In genomic region chr12:53978477-53979356, GRCh38 we compare ENCODE assay signal across 22 cellular contexts. TPM values are rescaled to one million over a fixed set of nuclear protein-coding genes. Genes with fewer than 3 reads are reported as not detected.
DNase-seq lines count a peak whose midpoint lies in the region; ATAC-seq and TF ChIP-seq lines count a peak whose summit lies in the region.
"Had no signal": no experiment of that assay in that cellular context is flagged by ENCODE, and none has a peak within 500 bp of the region (broad histone marks: within the 10 kb centered on the region; RNA-seq: fewer than 3 reads in every experiment).

No MANE protein-coding gene starts in this region.

- 41 to 50% (median 43%) methylated on average over 15 of the region's 15 CpGs for WGBS in psoas muscle, 3 donors

- H3K9ac ChIP-seq in duodenal mucosa (ENCODE audit: low read depth in 1 of 2, low read length in 2 of 2) = no peak overlapping the region

- H3K9me3 Mint-ChIP-seq in Calu3 (ENCODE audit: low read depth, unreplicated experiment) (no peaks in the 10 kb centered on the region), IgD-negative memory B cell (peaks cover 0 to 3% (median 0%) of the 10 kb centered on the region in 3 donors), glutamatergic neuron (ENCODE audit: unreplicated experiment) (peaks cover 11% of the 10 kb centered on the region)
- H3K9me3 Mint-ChIP-seq in natural killer cell treated with Interleukin-12 subunit alpha and Interleukin-12 subunit beta and Interleukin-15 and Interleukin-18, amount 100 ng/mL, for 72 hours = no peaks in the 10 kb centered on the region
- H3K9me3 Mint-ChIP-seq: activated T-helper 1 cell treated with anti-CD3 and anti-CD28 coated beads, Interleukin-12 subunit alpha, Interleukin-12 subunit beta, Interleukin-2, Interleukin-4 antibody, amounts not matched to agents 30 ng/mL and 10 ng/mL and 1 ng/mL, durations not matched to agents 14 hours and 24 hours and 36 hours had no signal

- H3K4me1 ChIP-seq in duodenal mucosa (ENCODE audit: control insufficient read depth in 1 of 2, insufficient read depth in 2 of 2, low read length in 2 of 2) (peaks cover 10 to 20% of the 10 kb centered on the region in 2 donors), psoas muscle (peaks cover 5% of the 10 kb centered on the region)

- intact Hi-C loops in Calu3 (cut with micrococcal nuclease; ENCODE audit: unreplicated experiment) (no loop called here), psoas muscle (cut with DNase I) (no loop called here)

- H3K27me3 ChIP-seq in duodenal mucosa (ENCODE audit: control insufficient read depth in 1 of 2, insufficient read depth in 2 of 2, low read length in 2 of 2) (peaks cover 47 to 94% of the 10 kb centered on the region in 2 donors), psoas muscle (ENCODE audit: insufficient read depth in 3 of 3, low read length in 2 of 3) (peaks cover 0 to 38% (median 22%) of the 10 kb centered on the region in 3 donors)

- H3K4me1 Mint-ChIP-seq in Calu3 (ENCODE audit: low read depth, unreplicated experiment) (peaks cover 8% of the 10 kb centered on the region), IgD-negative memory B cell (peaks cover 3 to 13% (median 10%) of the 10 kb centered on the region in 3 donors), glutamatergic neuron (ENCODE audit: low read depth, unreplicated experiment) (no peaks in the 10 kb centered on the region)
- peaks cover 8 to 12% of the 10 kb centered on the region in 2 donors for H3K4me1 Mint-ChIP-seq in natural killer cell treated with Interleukin-12 subunit alpha and Interleukin-12 subunit beta and Interleukin-15 and Interleukin-18, amount 100 ng/mL, for 72 hours (ENCODE audit: low read depth in 2 of 2)

- H3K27me3 Mint-ChIP-seq in Calu3 (ENCODE audit: unreplicated experiment) (peaks cover 76% of the 10 kb centered on the region), IgD-negative memory B cell (peaks cover 76% of the 10 kb centered on the region), glutamatergic neuron (ENCODE audit: unreplicated experiment) (peaks cover 50% of the 10 kb centered on the region)
- peaks cover 64 to 81% of the 10 kb centered on the region in 2 donors for H3K27me3 Mint-ChIP-seq in natural killer cell treated with Interleukin-12 subunit alpha and Interleukin-12 subunit beta and Interleukin-15 and Interleukin-18, amount 100 ng/mL, for 72 hours

- H3K27ac ChIP-seq in duodenal mucosa (ENCODE audit: low read depth, low read length) (no peak overlapping the region), psoas muscle (peak overlapping the region; percentile 60)
- H3K27ac ChIP-seq: gastroesophageal sphincter, left ventricle myocardium inferior, right atrium auricular region, uterus had no signal

- no peak for ATAC-seq in psoas muscle
- ATAC-seq in natural killer cell treated with Interleukin-12 subunit alpha and Interleukin-12 subunit beta and Interleukin-15 and Interleukin-18, amount 100 ng/mL, for 72 hours = no peak
- ATAC-seq: gastroesophageal sphincter had no signal

- H3K27ac Mint-ChIP-seq in Calu3 (ENCODE audit: unreplicated experiment) = no peak overlapping the region
- H3K27ac Mint-ChIP-seq in IgD-negative memory B cell = peak overlapping the region; percentile 13 to 93 (median 92)
- H3K27ac Mint-ChIP-seq in natural killer cell treated with Interleukin-12 subunit alpha and Interleukin-12 subunit beta and Interleukin-15 and Interleukin-18, amount 100 ng/mL, for 72 hours = no peak overlapping the region
- no peak overlapping the region for H3K27ac Mint-ChIP-seq in glutamatergic neuron (ENCODE audit: unreplicated experiment)
- H3K27ac Mint-ChIP-seq: activated naive CD8-positive, alpha-beta T cell; activated T-helper 1 cell treated with anti-CD3 and anti-CD28 coated beads, Interleukin-12 subunit alpha, Interleukin-12 subunit beta, Interleukin-2, Interleukin-4 antibody, amounts not matched to agents 30 ng/mL and 10 ng/mL and 1 ng/mL, durations not matched to agents 14 hours and 24 hours and 36 hours had no signal

- peaks cover 13% of the 10 kb centered on the region for H3K36me3 Mint-ChIP-seq in Calu3 (ENCODE audit: insufficient read depth, unreplicated experiment)
- H3K36me3 Mint-ChIP-seq in IgD-negative memory B cell = peaks cover 1% of the 10 kb centered on the region
- H3K36me3 Mint-ChIP-seq in natural killer cell treated with Interleukin-12 subunit alpha and Interleukin-12 subunit beta and Interleukin-15 and Interleukin-18, amount 100 ng/mL, for 72 hours = no peaks in the 10 kb centered on the region
- H3K36me3 Mint-ChIP-seq in glutamatergic neuron (ENCODE audit: unreplicated experiment) = no peaks in the 10 kb centered on the region
- H3K36me3 Mint-ChIP-seq: activated naive CD8-positive, alpha-beta T cell had no signal

- TF ChIP-seq CTCF in Calu3 (IDR thresholded peaks at IDR 0.05; ENCODE audit: unreplicated experiment) = no peak
- no peak for TF ChIP-seq CTCF in psoas muscle (IDR thresholded peaks at IDR 0.05)
- TF ChIP-seq CTCF in glutamatergic neuron (IDR thresholded peaks at IDR 0.05; ENCODE audit: partially characterized antibody, unreplicated experiment) = no peak

- BruUV-seq in Calu3 (replicated peaks; lab: Mats Ljungman, UMichigan) = no TSS peak

- H3K4me3 Mint-ChIP-seq in Calu3 (ENCODE audit: low read depth, unreplicated experiment) (peak overlapping the region; percentile 16), IgD-negative memory B cell (peak overlapping the region in 1 of 4 donors; percentile 69), glutamatergic neuron (ENCODE audit: unreplicated experiment) (no peak overlapping the region)
- H3K4me3 Mint-ChIP-seq in natural killer cell treated with Interleukin-12 subunit alpha and Interleukin-12 subunit beta and Interleukin-15 and Interleukin-18, amount 100 ng/mL, for 72 hours = no peak overlapping the region
- H3K4me3 Mint-ChIP-seq: activated naive CD8-positive, alpha-beta T cell; activated T-helper 1 cell treated with anti-CD3 and anti-CD28 coated beads, Interleukin-12 subunit alpha, Interleukin-12 subunit beta, Interleukin-2, Interleukin-4 antibody, amounts not matched to agents 30 ng/mL and 10 ng/mL and 1 ng/mL, durations not matched to agents 14 hours and 24 hours and 36 hours had no signal

- H3K9me3 ChIP-seq in duodenal mucosa (ENCODE audit: control insufficient read depth in 1 of 2, low read length in 2 of 2) (no peaks in the 10 kb centered on the region), psoas muscle (no peaks in the 10 kb centered on the region)
- H3K9me3 ChIP-seq: gastroesophageal sphincter, left ventricle myocardium inferior, right atrium auricular region, uterus had no signal

- CTCF ChIA-PET in Calu3 (lab: Charles Lee) = interaction anchor here (0.5 kb wide), 1 partner anchor 197 kb away, joined by 3 read pairs; no protein-coding TSS in a partner anchor

- H3K4me3 ChIP-seq in duodenal mucosa (ENCODE audit: low read depth in 1 of 2, low read length in 2 of 2) (peak overlapping the region; percentile 22 to 57), psoas muscle (no peak overlapping the region)
- H3K4me3 ChIP-seq: gastroesophageal sphincter, left ventricle myocardium inferior, right atrium auricular region, uterus had no signal

- H3K36me3 ChIP-seq in duodenal mucosa (ENCODE audit: control insufficient read depth in 1 of 2, insufficient read depth in 2 of 2, low read length in 2 of 2) (no peaks in the 10 kb centered on the region), psoas muscle (ENCODE audit: insufficient read depth in 1 of 2, low read depth in 1 of 2) (no peaks in the 10 kb centered on the region)
- H3K36me3 ChIP-seq: gastroesophageal sphincter, left ventricle myocardium inferior, right atrium auricular region, uterus had no signal

- DNase-seq in Calu3 (no peak), psoas muscle (peak in 1 of 2 donors; percentile 40), GOT3 (lab: John Stamatoyannopoulos, UW) (no peak), glutamatergic neuron (no peak)
- no peak for DNase-seq in activated T-cell treated with anti-CD3 and anti-CD28 coated beads, Interleukin-2, amount 50 U/mL, for 1 hour
- no peak for DNase-seq in natural killer cell treated with Interleukin-12 subunit alpha and Interleukin-12 subunit beta and Interleukin-15 and Interleukin-18, amount 100 ng/mL, for 72 hours (ENCODE audit: low spot score)
- DNase-seq: GDM1; left ventricle myocardium inferior; NCI-H1930; NCI-H446 treated with DMSO at 0.1 percent for 48 hours; Right ventricle myocardium superior; stimulated activated CD4-positive, alpha-beta T cell treated with anti-CD3 and anti-CD28 coated beads, Interleukin-1b, Interleukin-23, amount 100 ng/mL, for 48 hours; uterus had no signal

RNA-seq across cellular contexts. Expression of gene HOTAIR, which starts 4.0 kb away (rescaled TPM):
- total RNA-seq in Calu3 (2022) (not detected in 2 replicates), psoas muscle (under 1 TPM in 1 of 4 donors, not detected in 3; 0.53 TPM), glutamatergic neuron (ENCODE audit: unreplicated experiment) (not detected)
- polyA plus RNA-seq in IgD-negative memory B cell (not detected), psoas muscle (under 1 TPM in 2 of 3 donors, not detected in 1; 0.23 to 0.25 TPM)
- total RNA-seq in natural killer cell treated with Interleukin-12 subunit alpha and Interleukin-12 subunit beta and Interleukin-15 and Interleukin-18, amount 100 ng/mL, for 72 hours = not detected
- total RNA-seq: activated CD8-positive, alpha-beta memory T cell treated with anti-CD3 and anti-CD28 coated beads for 36 hours; activated T-helper 1 cell treated with anti-CD3 and anti-CD28 coated beads, Interleukin-12 subunit alpha, Interleukin-12 subunit beta, Interleukin-2, Interleukin-4 antibody, amounts not matched to agents 30 ng/mL and 10 ng/mL and 1 ng/mL, durations not matched to agents 14 hours and 24 hours and 36 hours; left ventricle myocardium inferior; right atrium auricular region; Right ventricle myocardium superior; T-helper 2 cell treated with Interferon-gamma antibody and Interleukin-4, amounts not matched to agents 100 ng/mL and 5 ng/mL, for 36 hours had no signal

RNA-seq across cellular contexts. Expression of gene HOXC11, which starts 5.8 kb away (rescaled TPM):
- total RNA-seq in Calu3 (2022) (not detected in 2 replicates), psoas muscle (under 1 TPM in 2 of 4 donors, not detected in 2; 0.34 to 0.82 TPM), glutamatergic neuron (ENCODE audit: unreplicated experiment) (not detected)
- polyA plus RNA-seq in IgD-negative memory B cell (not detected), psoas muscle (1 to 10 TPM in 1 of 3 donors, under 1 TPM in 2; 0.66 to 2.2 (median 0.95) TPM)
- not detected for total RNA-seq in natural killer cell treated with Interleukin-12 subunit alpha and Interleukin-12 subunit beta and Interleukin-15 and Interleukin-18, amount 100 ng/mL, for 72 hours
- total RNA-seq: activated CD8-positive, alpha-beta memory T cell treated with anti-CD3 and anti-CD28 coated beads for 36 hours; activated T-helper 1 cell treated with anti-CD3 and anti-CD28 coated beads, Interleukin-12 subunit alpha, Interleukin-12 subunit beta, Interleukin-2, Interleukin-4 antibody, amounts not matched to agents 30 ng/mL and 10 ng/mL and 1 ng/mL, durations not matched to agents 14 hours and 24 hours and 36 hours; gastroesophageal sphincter; left ventricle myocardium inferior; omental fat pad; right atrium auricular region; Right ventricle myocardium superior; T-helper 2 cell treated with Interferon-gamma antibody and Interleukin-4, amounts not matched to agents 100 ng/mL and 5 ng/mL, for 36 hours had no signal

RNA-seq across cellular contexts. Expression of gene HOXC10, which starts 6.2 kb away (rescaled TPM):
- total RNA-seq in Calu3 (2022) (0.51 and 0.71 TPM in 2 replicates), psoas muscle (10 to 100 TPM in 2 of 4 donors, 1 to 10 TPM in 2; 3.0 to 79.4 (median 34.3) TPM), glutamatergic neuron (ENCODE audit: unreplicated experiment) (not detected)
- polyA plus RNA-seq in IgD-negative memory B cell (not detected), psoas muscle (100 to 1,000 TPM in 1 of 3 donors, 10 to 100 TPM in 2; 43.4 to 129 (median 74.1) TPM)
- total RNA-seq in natural killer cell treated with Interleukin-12 subunit alpha and Interleukin-12 subunit beta and Interleukin-15 and Interleukin-18, amount 100 ng/mL, for 72 hours = not detected
- total RNA-seq: activated CD8-positive, alpha-beta memory T cell treated with anti-CD3 and anti-CD28 coated beads for 36 hours; activated T-helper 1 cell treated with anti-CD3 and anti-CD28 coated beads, Interleukin-12 subunit alpha, Interleukin-12 subunit beta, Interleukin-2, Interleukin-4 antibody, amounts not matched to agents 30 ng/mL and 10 ng/mL and 1 ng/mL, durations not matched to agents 14 hours and 24 hours and 36 hours; gastroesophageal sphincter; left ventricle myocardium inferior; omental fat pad; right atrium auricular region; Right ventricle myocardium superior; T-helper 2 cell treated with Interferon-gamma antibody and Interleukin-4, amounts not matched to agents 100 ng/mL and 5 ng/mL, for 36 hours had no signal

RNA-seq across cellular contexts. Expression of gene HOXC9, which starts 21.2 kb away (rescaled TPM):
- total RNA-seq in Calu3 (2022) (0.42 and 0.54 TPM in 2 replicates), psoas muscle (10 to 100 TPM in 2 of 4 donors, 1 to 10 TPM in 2; 6.4 to 14.6 (median 9.2) TPM), glutamatergic neuron (ENCODE audit: unreplicated experiment) (not detected)
- polyA plus RNA-seq in IgD-negative memory B cell (not detected), psoas muscle (10 to 100 TPM in 2 of 3 donors, 1 to 10 TPM in 1; 8.8 to 31.1 (median 16.4) TPM)
- not detected for total RNA-seq in natural killer cell treated with Interleukin-12 subunit alpha and Interleukin-12 subunit beta and Interleukin-15 and Interleukin-18, amount 100 ng/mL, for 72 hours
- total RNA-seq: activated CD8-positive, alpha-beta memory T cell treated with anti-CD3 and anti-CD28 coated beads for 36 hours; activated T-helper 1 cell treated with anti-CD3 and anti-CD28 coated beads, Interleukin-12 subunit alpha, Interleukin-12 subunit beta, Interleukin-2, Interleukin-4 antibody, amounts not matched to agents 30 ng/mL and 10 ng/mL and 1 ng/mL, durations not matched to agents 14 hours and 24 hours and 36 hours; gastroesophageal sphincter; left ventricle myocardium inferior; right atrium auricular region; Right ventricle myocardium superior; T-helper 2 cell treated with Interferon-gamma antibody and Interleukin-4, amounts not matched to agents 100 ng/mL and 5 ng/mL, for 36 hours had no signal

RNA-seq across cellular contexts. Expression of gene HOXC12, which starts 24.0 kb away (rescaled TPM):
- total RNA-seq in Calu3 (2022) (not detected in 2 replicates), psoas muscle (not detected), glutamatergic neuron (ENCODE audit: unreplicated experiment) (not detected)
- polyA plus RNA-seq in IgD-negative memory B cell (not detected), psoas muscle (under 1 TPM in 2 of 3 donors, not detected in 1; under 0.01 to 0.01 TPM)
- not detected for total RNA-seq in natural killer cell treated with Interleukin-12 subunit alpha and Interleukin-12 subunit beta and Interleukin-15 and Interleukin-18, amount 100 ng/mL, for 72 hours
- total RNA-seq: activated CD8-positive, alpha-beta memory T cell treated with anti-CD3 and anti-CD28 coated beads for 36 hours; activated T-helper 1 cell treated with anti-CD3 and anti-CD28 coated beads, Interleukin-12 subunit alpha, Interleukin-12 subunit beta, Interleukin-2, Interleukin-4 antibody, amounts not matched to agents 30 ng/mL and 10 ng/mL and 1 ng/mL, durations not matched to agents 14 hours and 24 hours and 36 hours; gastroesophageal sphincter; left ventricle myocardium inferior; omental fat pad; right atrium auricular region; Right ventricle myocardium superior; T-helper 2 cell treated with Interferon-gamma antibody and Interleukin-4, amounts not matched to agents 100 ng/mL and 5 ng/mL, for 36 hours; uterus had no signal

Comparison
In these comparisons a context has a peak if more than half of its experiments do, and no peak if none do; other contexts are left out.
1. H3K27ac Mint-ChIP-seq: peak in IgD-negative memory B cell (3 of 3); none in Calu3 (single experiment), natural killer cell treated with Interleukin-12 subunit alpha and Interleukin-12 subunit beta and Interleukin-15 and Interleukin-18, amount 100 ng/mL, for 72 hours (0 of 2) and glutamatergic neuron (single experiment).